In the genomic region with DNA sequence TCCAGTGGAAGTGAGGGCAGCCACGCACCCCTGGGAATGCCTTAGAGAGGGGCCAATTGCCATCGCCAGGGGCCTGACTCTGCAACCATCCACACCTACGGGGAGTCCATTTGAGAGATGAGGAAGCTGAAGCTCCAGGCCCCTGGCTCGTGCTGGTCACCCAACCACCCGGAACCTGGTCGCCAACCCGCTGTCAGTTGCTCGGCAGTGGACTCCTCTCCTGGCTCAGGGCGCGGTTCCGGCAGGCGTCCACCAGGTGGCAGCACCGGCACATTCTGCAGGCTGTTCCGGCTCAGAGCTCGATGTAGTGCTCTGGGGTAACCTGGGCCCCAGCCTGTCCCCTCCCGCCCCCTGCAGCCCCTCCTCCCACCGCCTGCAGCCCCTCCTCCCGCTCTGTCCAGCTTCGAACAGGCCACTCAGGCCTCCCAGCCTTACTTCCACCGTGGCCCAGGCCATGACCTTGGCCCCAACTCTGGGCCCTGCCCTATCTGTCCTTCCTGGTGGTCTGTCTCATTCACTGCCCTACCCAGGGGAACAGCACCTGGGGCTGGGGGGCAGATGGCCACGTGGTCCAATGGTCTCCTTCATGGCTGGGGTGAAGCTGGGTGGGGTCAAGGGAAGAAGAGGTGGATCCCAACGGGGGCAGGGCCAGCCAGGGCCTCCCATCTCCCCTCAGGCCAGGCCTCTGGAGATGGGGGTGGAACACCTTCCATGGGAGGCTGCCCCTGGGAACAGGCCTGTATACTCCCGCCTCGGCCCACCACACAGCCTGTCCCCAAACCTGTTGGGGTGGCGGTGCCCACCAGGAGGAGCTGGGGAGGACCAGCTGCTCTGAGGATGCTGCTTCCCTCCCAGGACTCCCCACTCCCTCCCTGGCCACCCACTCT, we compare ENCODE assay signal across 8 cellular contexts. TPM values are rescaled to one million over a fixed set of nuclear protein-coding genes. Genes with fewer than 3 reads are reported as not detected.
DNase-seq lines count a peak whose midpoint lies in the region; ATAC-seq and TF ChIP-seq lines count a peak whose summit lies in the region.

No MANE protein-coding gene starts in this region.

- H2AFZ ChIP-seq in OCI-LY3 (ENCODE audit: low read depth, low read length): no peak overlapping the region

- no peak overlapping the region for H3K9ac ChIP-seq in OCI-LY3 (ENCODE audit: low read length)

- no peaks in the 10 kb centered on the region for H3K9me3 ChIP-seq in OCI-LY3 (ENCODE audit: insufficient read depth, low read length)

- H3K27me3 ChIP-seq in OCI-LY3 (ENCODE audit: low read depth, low read length): no peaks in the 10 kb centered on the region

- 0 out of 2 replicates have a peak, but pooled peaks cover 2% of the 10 kb centered on the region for H3K4me1 ChIP-seq in OCI-LY3 (ENCODE audit: low read length)

- H3K4me3 ChIP-seq in OCI-LY3 (ENCODE audit: low read length): no peak overlapping the region

- TF ChIP-seq POLR2A in erythroblast (IDR thresholded peaks at IDR 0.05; ENCODE audit: low read length): no peak

- TF ChIP-seq CTCF in OCI-LY3 (IDR thresholded peaks at IDR 0.05; ENCODE audit: low read depth, low read length): peak; percentile 71

- H3K4me2 ChIP-seq in OCI-LY3 (ENCODE audit: low read length): no peak overlapping the region

- H3K27ac ChIP-seq in OCI-LY3 (ENCODE audit: low read length): no peak overlapping the region

- no peaks in the 10 kb centered on the region for H4K20me1 ChIP-seq in OCI-LY3 (ENCODE audit: insufficient read depth, low read length)

- peaks cover 29% of the 10 kb centered on the region for H3K36me3 ChIP-seq in OCI-LY3 (replicated peaks; ENCODE audit: low read depth, low read length)

- DNase-seq in AG08396 (ENCODE audit: low spot score) (peak; percentile 90), HT1080 (ENCODE audit: low read depth) (peak; percentile 75), erythroblast (lab: John Stamatoyannopoulos, UW) (peak; percentile 84 to 91), mucosa of gallbladder (ENCODE audit: low spot score) (peak; percentile 92)
- peak; percentile 100 for DNase-seq in activated CD8-positive, alpha-beta memory T cell treated with anti-CD3 and anti-CD28 coated beads, Interleukin-2, amount 50 U/mL, for 48 hours
- peak; percentile 87 to 93 for DNase-seq in stimulated activated CD8-positive, alpha-beta memory T cell treated with anti-CD3 and anti-CD28 coated beads, Interleukin-7, amount 100 ng/mL, for 1 hour (ENCODE audit: low read depth in 2 of 2)

- ATAC-seq in GM18909 (IDR thresholded peaks at IDR 0.05; ENCODE audit: poor library complexity, unreplicated experiment): peak; percentile 59

- no peaks in the 10 kb centered on the region for H3K79me2 ChIP-seq in OCI-LY3 (ENCODE audit: low read length)

RNA-seq across cellular contexts. Expression of a gene that starts 15.7 kb away (rescaled TPM):
- 139 and 242 TPM in 2 replicates for total RNA-seq in HT1080 (2014; rRNA removed; shearing (Covaris generic))
- 135 and 182 TPM in 2 replicates for polyA plus RNA-seq in HT1080 (2015; cell fraction: cytosol; rRNA removed)
- 60.2 and 66.7 TPM in 2 replicates for polyA plus RNA-seq in HT1080 (2015; cell fraction: nucleus; rRNA removed)
- total RNA-seq in mucosa of gallbladder: 80.6 TPM

RNA-seq across cellular contexts. Expression of a gene that starts 26.9 kb away (rescaled TPM):
- 147 and 173 TPM in 2 replicates for total RNA-seq in HT1080 (2014; rRNA removed; shearing (Covaris generic))
- 120 and 132 TPM in 2 replicates for polyA plus RNA-seq in HT1080 (2015; cell fraction: cytosol; rRNA removed)
- 125 and 136 TPM in 2 replicates for polyA plus RNA-seq in HT1080 (2015; cell fraction: nucleus; rRNA removed)
- total RNA-seq in mucosa of gallbladder: 166 TPM

RNA-seq across cellular contexts. Expression of a gene that starts 32.2 kb away (rescaled TPM):
- total RNA-seq in HT1080 (2014; rRNA removed; shearing (Covaris generic)): 4.6 and 5.5 TPM in 2 replicates
- 2.0 and 2.7 TPM in 2 replicates for polyA plus RNA-seq in HT1080 (2015; cell fraction: cytosol; rRNA removed)
- polyA plus RNA-seq in HT1080 (2015; cell fraction: nucleus; rRNA removed): 1.7 and 2.1 TPM in 2 replicates
- 10.3 TPM for total RNA-seq in mucosa of gallbladder

RNA-seq across cellular contexts. Expression of a gene that starts 44.7 kb away (rescaled TPM):
- 2.1 and 2.8 TPM in 2 replicates for total RNA-seq in HT1080 (2014; rRNA removed; shearing (Covaris generic))
- 0.38 and 0.51 TPM in 2 replicates for polyA plus RNA-seq in HT1080 (2015; cell fraction: cytosol; rRNA removed)
- polyA plus RNA-seq in HT1080 (2015; cell fraction: nucleus; rRNA removed): 3.2 and 6.2 TPM in 2 replicates
- 49.3 TPM for total RNA-seq in mucosa of gallbladder
